Comparison of ENCODE assay signal across 11 cellular contexts in the genomic region with DNA sequence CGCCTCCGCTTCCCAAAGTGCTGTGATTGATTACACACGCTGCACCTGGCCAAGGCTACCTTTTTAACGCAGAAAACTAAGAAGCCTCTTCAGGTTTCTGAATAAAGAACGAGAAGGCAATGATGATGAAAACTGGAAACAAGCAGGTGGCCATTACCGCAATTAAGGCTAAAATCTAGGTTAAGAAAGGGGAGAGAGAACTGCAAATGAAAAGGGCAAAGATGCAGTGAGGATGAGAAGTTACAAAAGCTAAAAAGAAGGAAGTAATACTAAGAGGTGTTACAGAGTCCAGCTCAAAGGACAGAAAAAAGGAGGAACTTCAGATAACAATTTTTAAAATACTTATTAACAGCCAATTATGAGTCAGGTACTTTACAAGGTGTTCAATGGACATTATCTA.
DNase-seq lines count a peak whose midpoint lies in the region; ATAC-seq, FAIRE-seq and TF ChIP-seq lines count a peak whose summit lies in the region.
"Had no signal": no experiment of that assay in that cellular context is flagged by ENCODE, and none has a peak within 500 bp of the region (broad histone marks: within the 10 kb centered on the region; RNA-seq: fewer than 3 reads in every experiment).

No MANE protein-coding gene starts in this region.

- POLR2A ChIA-PET in HepG2 (lab: Yijun Ruan, JAX), result no interaction called here

- TF ChIP-seq CTCF in GM06990 (IDR thresholded peaks at IDR 0.05; ENCODE audit: insufficient read depth, low read length, poor library complexity, severe bottlenecking), result no peak
- no peak for TF ChIP-seq CTCF in HepG2 (CRISPR knock-in tag; IDR thresholded peaks at IDR 0.05)

- H3K9ac ChIP-seq in HepG2 (ENCODE audit: insufficient read depth, low read depth, low read length), result no peak overlapping the region

- H3K27ac ChIP-seq in HepG2 (ENCODE audit: extremely low read length, insufficient read depth, low read length), result no peak overlapping the region

- H3K79me2 ChIP-seq in HepG2 (ENCODE audit: insufficient read depth, low read length), result peaks cover 8% of the 10 kb centered on the region

- peaks cover 21% of the 10 kb centered on the region for H3K4me1 ChIP-seq in HepG2 (ENCODE audit: insufficient read depth, low read length)

- no peak for TF ChIP-seq EP300 in HepG2 (IDR thresholded peaks at IDR 0.05; ENCODE audit: low read depth in 2 of 2, low read length in 2 of 2)
- TF ChIP-seq EP300 in HepG2 (CRISPR knock-in tag; IDR thresholded peaks at IDR 0.05; ENCODE audit: borderline replicate concordance), result no peak

- in situ Hi-C loops in HepG2 (cut with HindIII; ENCODE audit: extremely low pct_ligation_motif_present, low pct_unique_long_range_greater_than_20kb), result no loop called here

- TF ChIP-seq RAD21 in HepG2 (CRISPR knock-in tag; IDR thresholded peaks at IDR 0.05), result no peak

- peak; percentile 44 for DNase-seq in GM06990 (ENCODE audit: extremely low read depth, insufficient read length)
- peak; percentile 57 for DNase-seq in NOMO-1 treated with dmso at 0.1 percent for 144 hours (lab: John Stamatoyannopoulos, UW; ENCODE audit: unreplicated experiment)
- DNase-seq in HepG2 (ENCODE audit: low spot score), result no peak
- DNase-seq in H4 (ENCODE audit: low spot score), result no peak
- DNase-seq in NCI-H524 treated with DMSO at 0.1 percent for 48 hours (lab: John Stamatoyannopoulos, UW), result no peak
- DNase-seq in urothelium cell line (ENCODE audit: low spot score), result no peak
- DNase-seq: activated CD8-positive, alpha-beta memory T cell treated with anti-CD3 and anti-CD28 coated beads, Interleukin-2, amount 50 U/mL, for 4 hours; DMS53; NCI-H1105 treated with DMSO at 0.1 percent for 48 hours had no signal

- intact Hi-C loops in HepG2 (cut with micrococcal nuclease; ENCODE audit: unreplicated experiment), result no loop called here

- BruUV-seq in HepG2 (replicated peaks; lab: Mats Ljungman, UMichigan), result no TSS peak

- H3K36me3 ChIP-seq in GM06990 (ENCODE audit: control insufficient read depth, insufficient read depth, low read length), result peaks cover 10% of the 10 kb centered on the region
- H3K36me3 ChIP-seq in HepG2 (replicated peaks in 1 of 2; ENCODE audit: control insufficient read depth in 1 of 2, insufficient read depth in 2 of 2, low read length in 2 of 2), result peaks cover 25 to 75% of the 10 kb centered on the region in 2 experiments

- H4K20me1 ChIP-seq in HepG2 (ENCODE audit: insufficient read depth, low read length), result no peaks in the 10 kb centered on the region

- WGBS in HepG2 (ENCODE audit: low lambda C conversion rate), result 97% methylated on average over 6 of the region's 6 CpGs

- no peak for TF ChIP-seq POLR2A in HepG2 (IDR thresholded peaks at IDR 0.05; ENCODE audit: insufficient read depth in 1 of 2, low read depth in 2 of 2, low read length in 2 of 2)

- CTCF ChIA-PET in HepG2 (lab: Yijun Ruan, JAX; ENCODE audit: low intra/inter-chr PET ratio, low total read pairs), result no interaction called here

- no peak overlapping the region for H3K4me2 ChIP-seq in HepG2 (ENCODE audit: low read depth, low read length)

- H3K4me3 ChIP-seq in GM06990 (replicated peaks; ENCODE audit: low read depth, low read length), result no peak overlapping the region
- no peak overlapping the region for H3K4me3 ChIP-seq in HepG2 (replicated peaks in 1 of 3; ENCODE audit: insufficient read depth in 1 of 3, low read depth in 2 of 3, low read length in 3 of 3)

- ATAC-seq in GM19395 (IDR thresholded peaks at IDR 0.05; ENCODE audit: unreplicated experiment), result peak; percentile 69
- no peak for ATAC-seq in HepG2
- no peak for ATAC-seq in HG03039 (IDR thresholded peaks at IDR 0.05; ENCODE audit: unreplicated experiment)

- H3K27me3 ChIP-seq in GM06990 (replicated peaks; ENCODE audit: control insufficient read depth, insufficient read depth, low read length) (no peaks in the 10 kb centered on the region), HepG2 (ENCODE audit: control insufficient read depth in 1 of 2, insufficient read depth in 2 of 2, low read length in 2 of 2) (no peaks in the 10 kb centered on the region)

- no peaks in the 10 kb centered on the region for H3K9me3 ChIP-seq in HepG2 (ENCODE audit: low read length)

- FAIRE-seq in HepG2 (lab: Jason Lieb, UNC) (no peak), urothelium cell line (lab: Jason Lieb, UNC) (no peak)

- H2AFZ ChIP-seq in HepG2 (ENCODE audit: low read length), result no peak overlapping the region

TF ChIP-seq in HepG2, 621 proteins besides CTCF, POLR2A, EP300 and RAD21:
- no peak for TF ChIP-seq ZSCAN9 (CRISPR knock-in tag; IDR thresholded peaks at IDR 0.05; ENCODE audit: borderline replicate concordance)
- TF ChIP-seq RBM22 (optimal IDR thresholded peaks at IDR 0.05; ENCODE audit: low read length), result peak; percentile 70

Comparison
In these comparisons a context has a peak if more than half of its experiments do, and no peak if none do; other contexts are left out.
1. DNase-seq: peak in GM06990 (single experiment) and NOMO-1 treated with dmso at 0.1 percent for 144 hours (single experiment); none in HepG2 (single experiment), H4 (single experiment), NCI-H524 treated with DMSO at 0.1 percent for 48 hours (single experiment) and urothelium cell line (single experiment).